ENCODE assay signal across 10 cellular contexts in the genomic region with DNA sequence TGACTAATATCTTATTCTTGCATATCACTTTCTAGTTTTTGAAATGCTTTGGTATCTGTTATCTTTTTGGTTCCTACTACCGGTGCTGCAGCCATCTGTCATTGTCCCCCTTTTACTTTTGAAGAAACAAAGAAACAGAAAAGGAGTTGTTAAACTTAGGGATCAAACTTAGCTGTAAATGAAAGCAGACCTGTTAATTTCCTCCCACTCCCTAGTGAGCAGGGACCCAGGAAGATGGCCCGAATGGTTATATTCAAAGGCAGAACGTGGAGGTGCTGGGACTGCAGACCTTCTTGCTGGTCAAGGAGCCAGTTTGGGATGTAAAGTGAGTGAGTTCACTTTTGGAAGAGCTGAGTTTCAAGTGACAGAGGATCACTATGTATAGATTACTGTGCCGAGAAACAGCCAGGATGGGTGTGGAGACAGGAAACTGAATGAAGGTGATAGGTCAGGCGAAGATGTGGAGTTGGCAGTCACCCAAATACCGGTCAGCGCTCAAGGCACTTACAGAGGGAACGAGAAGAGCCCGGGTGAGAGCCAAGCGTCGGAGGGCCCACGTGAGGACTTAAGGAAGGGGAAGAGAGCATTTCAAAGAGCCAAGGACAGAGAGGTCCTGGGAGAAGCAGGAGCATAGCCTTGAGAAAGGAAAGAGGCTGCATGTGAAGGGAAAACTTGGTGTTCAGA. TPM values are rescaled to one million over a fixed set of nuclear protein-coding genes. Genes with fewer than 3 reads are reported as not detected.
DNase-seq lines count a peak whose midpoint lies in the region; ATAC-seq and TF ChIP-seq lines count a peak whose summit lies in the region.
"Had no signal": no experiment of that assay in that cellular context is flagged by ENCODE, and none has a peak within 500 bp of the region (broad histone marks: within the 10 kb centered on the region; RNA-seq: fewer than 3 reads in every experiment).

No MANE protein-coding gene starts in this region.

- H3F3A ChIP-seq in SK-N-SH (replicated peaks; ENCODE audit: insufficient read depth): no peaks in the 10 kb centered on the region

- POLR2A ChIA-PET in SK-N-SH (lab: Yijun Ruan, JAX): no interaction called here

- H3K79me2 ChIP-seq in mammary epithelial cell (ENCODE audit: insufficient read depth, low read length) (no peaks in the 10 kb centered on the region), SK-N-SH (ENCODE audit: insufficient read depth) (no peaks in the 10 kb centered on the region; the same call in 1 of the 2 replicates)

- no peaks in the 10 kb centered on the region for H3K9me3 ChIP-seq in mammary epithelial cell (replicated peaks; ENCODE audit: insufficient read depth, low read length)
- H3K9me3 ChIP-seq in spleen: no peaks in the 10 kb centered on the region
- no peaks in the 10 kb centered on the region; the same call in 1 of the 2 replicates for H3K9me3 ChIP-seq in SK-N-SH
- H3K9me3 ChIP-seq: BLaER1 had no signal

- H3K27ac ChIP-seq in mammary epithelial cell (ENCODE audit: insufficient read depth, low read depth, low read length) (no peak overlapping the region), spleen (peak overlapping the region in 5 of 8 donors; percentile 15 to 69 (median 19)), SK-N-SH (ENCODE audit: low read depth in 2 of 2, low read length in 1 of 2) (no peak overlapping the region)
- H3K27ac ChIP-seq: BLaER1 had no signal

- 17% methylated on average over 12 of the region's 12 CpGs for WGBS in mammary epithelial cell (ENCODE audit: low coverage, missing lambda C conversion rate)
- 25 to 54% (median 37%) methylated on average over 12 of the region's 12 CpGs for WGBS in spleen, 5 donors
- WGBS in SK-N-SH (ENCODE audit: low lambda C conversion rate): 74% methylated on average over 12 of the region's 12 CpGs

- TF ChIP-seq EP300 in SK-N-SH (IDR thresholded peaks at IDR 0.05; ENCODE audit: borderline replicate concordance in 1 of 2, low read depth in 1 of 2, low read length in 1 of 2): no peak

- TF ChIP-seq RAD21 in SK-N-SH (IDR thresholded peaks at IDR 0.05; ENCODE audit: low read length): no peak

- H3K4me2 ChIP-seq in mammary epithelial cell (ENCODE audit: insufficient read depth, low read depth, low read length): peak overlapping the region; percentile 66
- no peak overlapping the region for H3K4me2 ChIP-seq in SK-N-SH
- H3K4me2 ChIP-seq: BLaER1 had no signal

- no peaks in the 10 kb centered on the region for H3K9me2 ChIP-seq in SK-N-SH

- H2AFZ ChIP-seq in mammary epithelial cell (ENCODE audit: low read depth, low read length) (peak overlapping the region; percentile 96), SK-N-SH (ENCODE audit: low read depth) (no peak overlapping the region)

- ATAC-seq in HG03196 (IDR thresholded peaks at IDR 0.05; ENCODE audit: unreplicated experiment): peak; percentile 34

- H3K27me3 ChIP-seq in mammary epithelial cell (ENCODE audit: insufficient read depth, low read length) (no peaks in the 10 kb centered on the region), spleen (replicated peaks in 1 of 7) (no peaks in the 10 kb centered on the region), SK-N-SH (ENCODE audit: insufficient read depth) (no peaks in the 10 kb centered on the region)
- H3K27me3 ChIP-seq: BLaER1 had no signal

- in situ Hi-C loops in mammary epithelial cell (cut with MboI; ENCODE audit: low sequenced_read_pairs in 2 of 2): no loop called here

- intact Hi-C loops in mammary epithelial cell (cut with micrococcal nuclease) (no loop called here), spleen (cut with DNase I; ENCODE audit: low total_unique reads) (no loop called here)

- H4K20me1 ChIP-seq in mammary epithelial cell (ENCODE audit: insufficient read depth, low read length): no peaks in the 10 kb centered on the region
- no peaks in the 10 kb centered on the region for H4K20me1 ChIP-seq in SK-N-SH (ENCODE audit: insufficient read depth)
- H4K20me1 ChIP-seq: BLaER1 had no signal

- TF ChIP-seq CTCF in mammary epithelial cell (conservative IDR thresholded peaks at IDR 0.05 in 1 of 2, IDR thresholded peaks at IDR 0.05 in 1 of 2; ENCODE audit: extremely low read depth in 1 of 2, insufficient read depth in 1 of 2, low read depth in 1 of 2, low read length in 2 of 2) (no peak), spleen (IDR thresholded peaks at IDR 0.05 in 8 of 11, conservative IDR thresholded peaks at IDR 0.05 in 3 of 11) (no peak), SK-N-SH (IDR thresholded peaks at IDR 0.05) (no peak)

- dilution Hi-C loops in mammary epithelial cell (cut with HindIII; ENCODE audit: low sequenced_read_pairs): no loop called here

- no peak overlapping the region for H3K9ac ChIP-seq in mammary epithelial cell (ENCODE audit: insufficient read depth, low read length)
- H3K9ac ChIP-seq in SK-N-SH: no peak overlapping the region
- H3K9ac ChIP-seq: BLaER1 had no signal

- H3K36me3 ChIP-seq in mammary epithelial cell (ENCODE audit: insufficient read depth, low read length) (no peaks in the 10 kb centered on the region), spleen (no peaks in the 10 kb centered on the region), SK-N-SH (replicated peaks in 1 of 2; ENCODE audit: control insufficient read depth in 1 of 2, insufficient read depth in 2 of 2, low read length in 1 of 2) (no peaks in the 10 kb centered on the region)
- H3K36me3 ChIP-seq: BLaER1 had no signal

- H3K4me3 ChIP-seq in mammary epithelial cell (replicated peaks in 1 of 3; ENCODE audit: insufficient read depth in 1 of 3, low read depth in 2 of 3, low read length in 3 of 3): no peak overlapping the region
- H3K4me3 ChIP-seq in spleen: peak overlapping the region in 1 of 8 donors; percentile 8
- H3K4me3 ChIP-seq in SK-N-SH (ENCODE audit: low read depth in 2 of 2, low read length in 1 of 2): no peak overlapping the region
- H3K4me3 ChIP-seq: BLaER1 had no signal

- BruUV-seq in mammary epithelial cell (replicated peaks; lab: Mats Ljungman, UMichigan): no TSS peak

- CTCF ChIA-PET in mammary epithelial cell (lab: Charles Lee; ENCODE audit: low non-redundant PET) (no interaction called here), SK-N-SH (lab: Yijun Ruan, JAX) (no interaction called here)

- peak; percentile 19 for DNase-seq in activated CD4-positive, alpha-beta T cell treated with anti-CD3 and anti-CD28 coated beads for 48 hours
- no peak for DNase-seq in activated CD4-positive, alpha-beta T cell treated with anti-CD3 and anti-CD28 coated beads, Interleukin-2, amount 50 U/mL, for 4 hours
- DNase-seq in mammary epithelial cell: peak; percentile 21
- DNase-seq in spleen: no peak
- DNase-seq in T1000 (lab: John Stamatoyannopoulos, UW): no peak
- DNase-seq in SK-N-SH: no peak
- no peak for DNase-seq in NCI-H128 (lab: John Stamatoyannopoulos, UW; ENCODE audit: unreplicated experiment)
- DNase-seq: stimulated activated CD4-positive, alpha-beta T cell treated with anti-CD3 and anti-CD28 coated beads, Interleukin-2, amount 100 ng/mL, for 48 hours had no signal

- TF ChIP-seq POLR2A in spleen (IDR thresholded peaks at IDR 0.05): no peak

- H3K4me1 ChIP-seq in mammary epithelial cell (ENCODE audit: insufficient read depth, low read length) (peaks cover 16% of the 10 kb centered on the region), spleen (peaks cover 11 to 45% (median 40%) of the 10 kb centered on the region in 6 donors), SK-N-SH (ENCODE audit: control insufficient read depth in 1 of 2, insufficient read depth in 2 of 2, low read depth in 1 of 2, low read length in 1 of 2) (no peaks in the 10 kb centered on the region; a peak in 1 of 4 replicates)
- H3K4me1 ChIP-seq: BLaER1 had no signal

TF ChIP-seq in SK-N-SH, 30 proteins besides CTCF, POLR2A, EP300 and RAD21:
- TF ChIP-seq ELF1 (IDR thresholded peaks at IDR 0.05): no peak
- no peak for TF ChIP-seq EZH2phosphoT487 (IDR thresholded peaks at IDR 0.05; ENCODE audit: borderline replicate concordance, low read depth)
- no peak for TF ChIP-seq FOXM1 (IDR thresholded peaks at IDR 0.05; ENCODE audit: low read depth)
- no peak for TF ChIP-seq USF1 (IDR thresholded peaks at IDR 0.05; ENCODE audit: borderline replicate concordance, low read depth)
- TF ChIP-seq RFX5 (IDR thresholded peaks at IDR 0.05; ENCODE audit: low read length): no peak
- no peak for TF ChIP-seq POLR2AphosphoS5 (IDR thresholded peaks at IDR 0.05; ENCODE audit: low read depth, low read length)
- TF ChIP-seq FOSL2 (IDR thresholded peaks at IDR 0.05; ENCODE audit: borderline replicate concordance, low read depth): no peak
- no peak for TF ChIP-seq RCOR1 (IDR thresholded peaks at IDR 0.05; ENCODE audit: low read length)

RNA-seq across cellular contexts. Expression of gene KBTBD8, which starts 20.1 kb away (rescaled TPM):
- total RNA-seq in mammary epithelial cell (1 to 10 TPM; 3.5 to 3.7 TPM), spleen (10 to 100 TPM; 11.9 to 31.9 (median 14.5) TPM)
- polyA plus RNA-seq in mammary epithelial cell (1.5 TPM), spleen (10 to 100 TPM in 2 of 3 donors, 1 to 10 TPM in 1; 9.8 to 10.5 (median 10.2) TPM), SK-N-SH (2012; rRNA removed) (0.36 and 0.55 TPM in 2 replicates)
- 3.5 TPM for polyA minus RNA-seq in mammary epithelial cell
- 0.63 and 0.86 TPM in 2 replicates for polyA plus RNA-seq in SK-N-SH (2012; cell fraction: cytosol; rRNA removed)
- polyA plus RNA-seq in SK-N-SH (2012; cell fraction: nucleus; rRNA removed): 0.38 and 0.50 TPM in 2 replicates

Comparison
In these comparisons a context has a peak if more than half of its experiments do, and no peak if none do; other contexts are left out.
1. DNase-seq: peak in activated CD4-positive, alpha-beta T cell treated with anti-CD3 and anti-CD28 coated beads for 48 hours (single experiment) and mammary epithelial cell (single experiment); none in activated CD4-positive, alpha-beta T cell treated with anti-CD3 and anti-CD28 coated beads, Interleukin-2, amount 50 U/mL, for 4 hours (0 of 2), spleen (single experiment), T1000 (single experiment), SK-N-SH (single experiment) and NCI-H128 (single experiment).
2. H3K27ac ChIP-seq: peak in spleen (5 of 8); none in mammary epithelial cell (single experiment) and SK-N-SH (0 of 2).